1 cellular context compared by ENCODE assay signal in the genomic region with DNA sequence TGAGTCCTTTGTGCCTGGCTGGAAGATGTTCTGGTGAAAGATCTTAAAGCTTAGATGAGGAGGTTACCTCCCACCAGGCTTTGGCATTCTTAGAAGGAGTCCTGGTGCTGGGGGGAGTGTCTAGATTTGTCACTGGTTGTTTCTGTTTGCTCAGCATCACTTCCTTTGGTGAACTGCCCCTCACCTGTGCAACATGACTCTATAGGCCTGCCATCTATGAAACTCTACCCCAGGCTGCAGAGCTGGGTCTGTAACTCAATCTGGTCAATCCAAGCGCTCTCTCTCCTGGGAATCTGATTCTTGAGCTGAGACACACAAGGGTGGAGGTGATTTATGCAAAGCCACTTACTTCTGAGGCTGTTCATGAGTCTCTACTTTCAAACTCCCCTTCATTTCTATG.
TF ChIP-seq lines count a peak whose summit lies in the region.

No MANE protein-coding gene starts in this region.

TF ChIP-seq in HepG2, 621 proteins besides CTCF, POLR2A, EP300 and RAD21 (continued from another document):
- TF ChIP-seq SMARCE1 (IDR thresholded peaks at IDR 0.05; ENCODE audit: borderline replicate concordance) (no peak), ZNF792 (CRISPR knock-in tag; IDR thresholded peaks at IDR 0.05) (no peak), NFRKB (IDR thresholded peaks at IDR 0.05) (no peak), FOXP1 (IDR thresholded peaks at IDR 0.05) (no peak), FOXP1 (CRISPR knock-in tag; IDR thresholded peaks at IDR 0.05) (no peak), ZNF225 (CRISPR knock-in tag; IDR thresholded peaks at IDR 0.05) (no peak), RBM22 (optimal IDR thresholded peaks at IDR 0.05; ENCODE audit: low read length) (no peak), U2AF2 (IDR thresholded peaks at IDR 0.05; ENCODE audit: low read depth, low read length) (no peak), KDM5B (CRISPR knock-in tag; IDR thresholded peaks at IDR 0.05; ENCODE audit: borderline replicate concordance) (no peak), MED13 (CRISPR knock-in tag; IDR thresholded peaks at IDR 0.05) (no peak), KLF12 (CRISPR knock-in tag; IDR thresholded peaks at IDR 0.05; ENCODE audit: borderline replicate concordance) (no peak)
- TF ChIP-seq, protein P1, sequence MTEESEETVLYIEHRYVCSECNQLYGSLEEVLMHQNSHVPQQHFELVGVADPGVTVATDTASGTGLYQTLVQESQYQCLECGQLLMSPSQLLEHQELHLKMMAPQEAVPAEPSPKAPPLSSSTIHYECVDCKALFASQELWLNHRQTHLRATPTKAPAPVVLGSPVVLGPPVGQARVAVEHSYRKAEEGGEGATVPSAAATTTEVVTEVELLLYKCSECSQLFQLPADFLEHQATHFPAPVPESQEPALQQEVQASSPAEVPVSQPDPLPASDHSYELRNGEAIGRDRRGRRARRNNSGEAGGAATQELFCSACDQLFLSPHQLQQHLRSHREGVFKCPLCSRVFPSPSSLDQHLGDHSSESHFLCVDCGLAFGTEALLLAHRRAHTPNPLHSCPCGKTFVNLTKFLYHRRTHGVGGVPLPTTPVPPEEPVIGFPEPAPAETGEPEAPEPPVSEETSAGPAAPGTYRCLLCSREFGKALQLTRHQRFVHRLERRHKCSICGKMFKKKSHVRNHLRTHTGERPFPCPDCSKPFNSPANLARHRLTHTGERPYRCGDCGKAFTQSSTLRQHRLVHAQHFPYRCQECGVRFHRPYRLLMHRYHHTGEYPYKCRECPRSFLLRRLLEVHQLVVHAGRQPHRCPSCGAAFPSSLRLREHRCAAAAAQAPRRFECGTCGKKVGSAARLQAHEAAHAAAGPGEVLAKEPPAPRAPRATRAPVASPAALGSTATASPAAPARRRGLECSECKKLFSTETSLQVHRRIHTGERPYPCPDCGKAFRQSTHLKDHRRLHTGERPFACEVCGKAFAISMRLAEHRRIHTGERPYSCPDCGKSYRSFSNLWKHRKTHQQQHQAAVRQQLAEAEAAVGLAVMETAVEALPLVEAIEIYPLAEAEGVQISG (CRISPR knock-in tag; IDR thresholded peaks at IDR 0.05), result no peak
